In the genomic region with DNA sequence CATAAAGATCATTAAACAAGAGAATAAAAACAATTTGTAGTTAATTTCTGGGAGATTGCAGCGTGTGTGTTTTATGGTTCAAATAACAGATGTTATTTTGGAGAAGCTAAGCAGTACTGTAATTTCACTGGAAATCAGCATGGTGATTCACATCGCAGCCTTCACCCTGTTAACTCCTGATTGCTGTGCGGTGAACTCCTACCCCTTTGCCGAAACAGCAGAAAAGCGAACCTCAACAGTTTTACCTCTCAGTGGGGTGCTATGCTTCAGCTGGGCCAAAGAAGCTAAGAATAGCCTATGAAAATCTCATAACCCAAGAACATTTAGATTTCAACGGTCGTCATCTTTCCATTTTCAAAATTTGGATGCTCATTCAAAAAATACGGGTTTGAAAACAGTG, we compare ENCODE assay signal across 26 cellular contexts.
"Had no signal": no experiment of that assay in that cellular context is flagged by ENCODE, and none has a peak within 500 bp of the region (broad histone marks: within the 10 kb centered on the region; RNA-seq: fewer than 3 reads in every experiment).

No MANE protein-coding gene starts in this region.

- H3K27me3 ChIP-seq: brain microvascular endothelial cell, MG63, SJSA1 had no signal

- H3K4me1 ChIP-seq: SJSA1 had no signal

- H3K4me3 Mint-ChIP-seq: activated CD4-positive, alpha-beta memory T cell treated with anti-CD3 and anti-CD28 coated beads for 36 hours; activated CD4-positive, alpha-beta T cell treated with anti-CD3 and anti-CD28 coated beads, Interleukin-2, amount 10 ng/mL, durations not matched to agents 7 days and 5 days; activated naive CD4-positive, alpha-beta T cell treated with anti-CD3 and anti-CD28 coated beads, Interleukin-2, amount 10 ng/mL, durations not matched to agents 7 days and 5 days; activated naive CD8-positive, alpha-beta T cell treated with anti-CD3 and anti-CD28 coated beads for 36 hours; activated T-cell treated with anti-CD3 and anti-CD28 coated beads, Interleukin-2, amount 50 U/mL, for 72 hours; T-helper 1 cell treated with Interleukin-12 subunit alpha and Interleukin-12 subunit beta and Interleukin-4 antibody, amounts not matched to agents 30 μg/mL and 1 μg/mL, for 36 hours had no signal

- ATAC-seq: activated T-cell treated with anti-CD3 and anti-CD28 coated beads, Interleukin-2, amount 50 U/mL, for 72 hours; PC-3; SK-N-SH treated with all-trans-retinoic acid at 6 μM for 48 hours had no signal

- DNase-seq: activated CD4-positive, alpha-beta memory T cell treated with anti-CD3 and anti-CD28 coated beads for 36 hours; activated CD4-positive, alpha-beta T cell treated with anti-CD3 and anti-CD28 coated beads, Interleukin-2, amount 10 ng/mL, durations not matched to agents 7 days and 5 days; activated CD4-positive, CD25-positive, alpha-beta regulatory T cell; activated gamma-delta T cell treated with Interleukin-2 at 50 U/mL for 16 hours; activated naive CD4-positive, alpha-beta T cell treated with anti-CD3 and anti-CD28 coated beads, Interleukin-2, amount 10 ng/mL, durations not matched to agents 7 days and 5 days; activated naive CD8-positive, alpha-beta T cell treated with anti-CD3 and anti-CD28 coated beads for 36 hours; activated T-cell treated with anti-CD3 and anti-CD28 coated beads for 4 hours; activated T-cell treated with anti-CD3 and anti-CD28 coated beads, Interleukin-2, amount 50 U/mL, for 72 hours; brain microvascular endothelial cell; MG63; MV-4-11; NCI-H1092 treated with DMSO at 0.1 percent for 48 hours; NCI-H1417 treated with DMSO at 0.1 percent for 48 hours; NCI-H1694; NCI-H2029; NCI-H2107; NCI-H2171 treated with DMSO at 0.1 percent for 48 hours; NCI-H510A treated with DMSO at 0.1 percent for 48 hours; PC-3; SHP77; SW 1271; T-helper 9 cell had no signal

- H3K9me3 ChIP-seq: MG63, SJSA1 had no signal

- H3K27ac Mint-ChIP-seq: activated CD4-positive, alpha-beta memory T cell treated with anti-CD3 and anti-CD28 coated beads for 36 hours; activated CD4-positive, alpha-beta T cell treated with anti-CD3 and anti-CD28 coated beads, Interleukin-2, amount 10 ng/mL, durations not matched to agents 7 days and 5 days; activated naive CD4-positive, alpha-beta T cell treated with anti-CD3 and anti-CD28 coated beads, Interleukin-2, amount 10 ng/mL, durations not matched to agents 7 days and 5 days; activated naive CD8-positive, alpha-beta T cell treated with anti-CD3 and anti-CD28 coated beads for 36 hours; activated T-cell treated with anti-CD3 and anti-CD28 coated beads, Interleukin-2, amount 50 U/mL, for 72 hours; activated T-helper 2 cell treated with anti-CD3 and anti-CD28 coated beads, Interferon-gamma antibody, Interleukin-2, Interleukin-4, amounts not matched to agents 10 μg/mL and 5 μg/mL and 100 μg/mL, durations not matched to agents 14 hours and 24 hours and 36 hours; T-helper 1 cell treated with Interleukin-12 subunit alpha and Interleukin-12 subunit beta and Interleukin-4 antibody, amounts not matched to agents 30 μg/mL and 1 μg/mL, for 36 hours had no signal

- H3K36me3 ChIP-seq: brain microvascular endothelial cell, MG63, SJSA1 had no signal

- H3K27ac ChIP-seq: brain microvascular endothelial cell, SJSA1 had no signal

- H3K4me3 ChIP-seq: MG63, SJSA1 had no signal

- H3K27me3 Mint-ChIP-seq: activated CD4-positive, alpha-beta memory T cell treated with anti-CD3 and anti-CD28 coated beads for 36 hours; activated CD4-positive, alpha-beta T cell treated with anti-CD3 and anti-CD28 coated beads, Interleukin-2, amount 10 ng/mL, durations not matched to agents 7 days and 5 days; activated naive CD4-positive, alpha-beta T cell treated with anti-CD3 and anti-CD28 coated beads, Interleukin-2, amount 10 ng/mL, durations not matched to agents 7 days and 5 days; activated naive CD8-positive, alpha-beta T cell treated with anti-CD3 and anti-CD28 coated beads for 36 hours had no signal

- H3K36me3 Mint-ChIP-seq: activated CD4-positive, alpha-beta memory T cell treated with anti-CD3 and anti-CD28 coated beads for 36 hours; activated naive CD4-positive, alpha-beta T cell treated with anti-CD3 and anti-CD28 coated beads, Interleukin-2, amount 10 ng/mL, durations not matched to agents 7 days and 5 days; activated naive CD8-positive, alpha-beta T cell treated with anti-CD3 and anti-CD28 coated beads for 36 hours had no signal

- H3K9me3 Mint-ChIP-seq: activated CD4-positive, alpha-beta T cell treated with anti-CD3 and anti-CD28 coated beads, Interleukin-2, amount 10 ng/mL, durations not matched to agents 7 days and 5 days; activated naive CD4-positive, alpha-beta T cell treated with anti-CD3 and anti-CD28 coated beads, Interleukin-2, amount 10 ng/mL, durations not matched to agents 7 days and 5 days; activated naive CD8-positive, alpha-beta T cell treated with anti-CD3 and anti-CD28 coated beads for 36 hours; activated T-cell treated with anti-CD3 and anti-CD28 coated beads, Interleukin-2, amount 50 U/mL, for 72 hours; activated T-helper 2 cell treated with anti-CD3 and anti-CD28 coated beads, Interferon-gamma antibody, Interleukin-2, Interleukin-4, amounts not matched to agents 10 μg/mL and 5 μg/mL and 100 μg/mL, durations not matched to agents 14 hours and 24 hours and 36 hours; T-helper 1 cell treated with Interleukin-12 subunit alpha and Interleukin-12 subunit beta and Interleukin-4 antibody, amounts not matched to agents 30 μg/mL and 1 μg/mL, for 36 hours had no signal

- H3K4me1 Mint-ChIP-seq: activated CD4-positive, alpha-beta T cell treated with anti-CD3 and anti-CD28 coated beads, Interleukin-2, amount 10 ng/mL, durations not matched to agents 7 days and 5 days; activated naive CD4-positive, alpha-beta T cell treated with anti-CD3 and anti-CD28 coated beads, Interleukin-2, amount 10 ng/mL, durations not matched to agents 7 days and 5 days; activated naive CD8-positive, alpha-beta T cell treated with anti-CD3 and anti-CD28 coated beads for 36 hours had no signal
